ENCODE assay signal across 8 cellular contexts in the genomic region with DNA sequence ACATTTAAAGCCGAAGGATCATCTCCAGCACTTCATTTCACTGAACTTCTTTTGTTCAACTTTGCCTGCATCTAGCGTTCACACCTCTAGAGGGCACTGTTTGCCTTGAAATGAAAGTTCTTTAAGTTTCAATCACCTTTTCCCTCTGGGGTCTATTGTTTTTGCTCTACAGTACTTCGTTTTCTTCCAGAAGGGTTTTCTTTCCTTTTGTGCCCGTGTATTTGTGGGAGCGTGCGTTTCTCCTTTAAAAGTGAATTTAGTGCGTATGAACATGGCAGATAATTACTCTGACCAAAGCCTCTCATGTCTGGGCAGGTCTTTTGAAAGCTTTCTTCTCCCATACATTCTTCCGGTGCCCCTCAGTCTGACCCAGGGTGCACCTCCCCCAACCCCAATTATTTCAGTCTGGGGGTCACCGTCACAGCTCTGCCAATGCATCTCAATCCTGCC.
DNase-seq lines count a peak whose midpoint lies in the region; ATAC-seq, FAIRE-seq and TF ChIP-seq lines count a peak whose summit lies in the region.

No MANE protein-coding gene starts in this region.

- H3K9me3 Mint-ChIP-seq in type B pancreatic cell = no peaks in the 10 kb centered on the region

- DNase-seq in G401 (ENCODE audit: low spot score) = peak; percentile 21
- DNase-seq in NAMALWA (ENCODE audit: low spot score) = peak; percentile 80
- peak; percentile 40 for DNase-seq in SHP77 treated with DMSO at 0.1 percent for 48 hours (lab: John Stamatoyannopoulos, UW)
- DNase-seq in dorsolateral prefrontal cortex = peak in 3 of 10 donors; percentile 16 to 64 (median 34)
- DNase-seq in mucosa of descending colon = peak in 1 of 3 donors; percentile 75
- DNase-seq in type B pancreatic cell (ENCODE audit: extremely low spot score, unreplicated experiment) = peak; percentile 73

- H3K4me3 ChIP-seq in dorsolateral prefrontal cortex = no peak overlapping the region
- H3K4me3 ChIP-seq in mucosa of descending colon = no peak overlapping the region

- H3K27me3 ChIP-seq in dorsolateral prefrontal cortex = no peaks in the 10 kb centered on the region

- peak; percentile 56 for ATAC-seq in mucosa of descending colon
- no peak for ATAC-seq in GM19328 (IDR thresholded peaks at IDR 0.05; ENCODE audit: unreplicated experiment)

- TF ChIP-seq CTCF in dorsolateral prefrontal cortex (IDR thresholded peaks at IDR 0.05 in 54 of 56, conservative IDR thresholded peaks at IDR 0.05 in 2 of 56; ENCODE audit: low read depth in 1 of 56, partially characterized antibody in 56 of 56) (peak; percentile 49 to 86 (median 75)), mucosa of descending colon (IDR thresholded peaks at IDR 0.05) (peak; percentile 54), type B pancreatic cell (conservative IDR thresholded peaks at IDR 0.05) (peak; percentile 96)

- no peaks in the 10 kb centered on the region for H3K36me3 Mint-ChIP-seq in type B pancreatic cell

- FAIRE-seq in A204.1 (lab: Jason Lieb, UNC) = peak; percentile 83

- H3K27ac Mint-ChIP-seq in type B pancreatic cell = peak overlapping the region; percentile 45

- no peak overlapping the region for H3K27ac ChIP-seq in dorsolateral prefrontal cortex

- H3K4me1 ChIP-seq in mucosa of descending colon (ENCODE audit: low read depth) = no peaks in the 10 kb centered on the region

- in situ Hi-C loops in G401 (cut with HindIII; ENCODE audit: low sequenced_read_pairs) = no loop called here

- H3K27me3 Mint-ChIP-seq in type B pancreatic cell = peaks cover 9% of the 10 kb centered on the region

- intact Hi-C loops in dorsolateral prefrontal cortex (cut with DNase I) = no loop called here
- intact Hi-C loops in mucosa of descending colon (cut with DNase I, micrococcal nuclease) = no loop called here

- H3K4me3 Mint-ChIP-seq in type B pancreatic cell = peak overlapping the region; percentile 78

- H3K36me3 ChIP-seq in mucosa of descending colon (ENCODE audit: low read depth) = no peaks in the 10 kb centered on the region

- no peaks in the 10 kb centered on the region for H3K9me3 ChIP-seq in mucosa of descending colon

- H3K4me1 Mint-ChIP-seq in type B pancreatic cell (ENCODE audit: unreplicated experiment) = peaks cover 36% of the 10 kb centered on the region
